In the genomic region with DNA sequence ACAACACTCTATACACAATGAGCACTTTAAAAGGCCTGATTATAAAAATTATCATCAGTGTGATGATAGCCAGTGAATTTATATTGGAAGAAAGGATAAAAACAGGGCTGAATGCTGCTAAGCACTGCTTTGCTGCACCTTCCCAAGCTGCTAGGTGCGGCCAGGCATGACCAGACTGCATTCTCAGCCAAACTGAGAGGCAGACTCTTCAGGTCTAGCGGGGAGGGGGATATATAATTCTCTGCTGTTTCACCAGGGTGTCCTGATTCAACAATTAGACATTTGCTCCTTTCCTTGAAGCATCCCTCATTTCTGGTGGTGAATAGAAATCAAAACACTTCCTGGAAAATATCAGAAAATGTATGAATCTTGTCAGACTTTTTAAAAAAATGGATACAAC, we compare ENCODE assay signal across 15 cellular contexts.
"Had no signal": no experiment of that assay in that cellular context is flagged by ENCODE, and none has a peak within 500 bp of the region (broad histone marks: within the 10 kb centered on the region; RNA-seq: fewer than 3 reads in every experiment).

No MANE protein-coding gene starts in this region.

- H3K4me1 ChIP-seq: tibial nerve had no signal

- DNase-seq: activated CD4-positive, CD25-positive, alpha-beta regulatory T cell; activated effector memory CD4-positive, alpha-beta T cell treated with anti-CD3 and anti-CD28 coated beads, Interleukin-2, amount 50 U/mL, for 16 hours; activated T-cell treated with anti-CD3 and anti-CD28 coated beads, Interleukin-2, amount 50 U/mL, for 24 hours; effector CD4-positive, alpha-beta T cell; kidney; small intestine had no signal

- H3K27me3 ChIP-seq: ascending aorta, hepatocyte, neutrophil, right atrium auricular region, tibial nerve had no signal

- H3K4me3 ChIP-seq: ascending aorta, hepatocyte, right atrium auricular region, tibial nerve had no signal

- H3K36me3 ChIP-seq: ascending aorta, neutrophil, right atrium auricular region, tibial nerve had no signal

- H2AFZ ChIP-seq: hepatocyte had no signal

- H3K4me2 ChIP-seq: hepatocyte had no signal

- H3K36me3 Mint-ChIP-seq: activated CD8-positive, alpha-beta memory T cell treated with anti-CD3 and anti-CD28 coated beads, Interleukin-2, amount 10 ng/mL, durations not matched to agents 7 days and 5 days; mesothelial cell of epicardium had no signal

- H3K9me3 ChIP-seq: ascending aorta, neutrophil, right atrium auricular region, tibial nerve had no signal

- H3K79me2 ChIP-seq: hepatocyte had no signal

- H3K4me1 Mint-ChIP-seq: mesothelial cell of epicardium had no signal

- H3K4me3 Mint-ChIP-seq: activated CD8-positive, alpha-beta memory T cell treated with anti-CD3 and anti-CD28 coated beads, Interleukin-2, amount 10 ng/mL, durations not matched to agents 7 days and 5 days; activated T-cell treated with anti-CD3 and anti-CD28 coated beads, Interleukin-2, amount 50 U/mL, for 24 hours; mesothelial cell of epicardium; T-helper 1 cell treated with Interleukin-12 subunit alpha and Interleukin-12 subunit beta and Interleukin-4 antibody, amounts not matched to agents 30 μg/mL and 1 μg/mL, for 36 hours had no signal

- H3K9me3 Mint-ChIP-seq: activated naive CD4-positive, alpha-beta T cell treated with anti-CD3 and anti-CD28 coated beads, Interleukin-2, amount 50 U/mL, for 72 hours; activated T-cell treated with anti-CD3 and anti-CD28 coated beads, Interleukin-2, amount 50 U/mL, for 24 hours; mesothelial cell of epicardium; T-helper 1 cell treated with Interleukin-12 subunit alpha and Interleukin-12 subunit beta and Interleukin-4 antibody, amounts not matched to agents 30 μg/mL and 1 μg/mL, for 36 hours had no signal

- H3K27ac ChIP-seq: ascending aorta, hepatocyte, neutrophil, right atrium auricular region, tibial nerve had no signal

- H3K27ac Mint-ChIP-seq: activated CD8-positive, alpha-beta memory T cell treated with anti-CD3 and anti-CD28 coated beads, Interleukin-2, amount 10 ng/mL, durations not matched to agents 7 days and 5 days; activated T-cell treated with anti-CD3 and anti-CD28 coated beads, Interleukin-2, amount 50 U/mL, for 24 hours; mesothelial cell of epicardium; T-helper 1 cell treated with Interleukin-12 subunit alpha and Interleukin-12 subunit beta and Interleukin-4 antibody, amounts not matched to agents 30 μg/mL and 1 μg/mL, for 36 hours had no signal
